Comparison of ENCODE assay signal across 27 cellular contexts in genomic region chr6:66159937-66160336, GRCh38.
"Had no signal": no experiment of that assay in that cellular context is flagged by ENCODE, and none has a peak within 500 bp of the region (broad histone marks: within the 10 kb centered on the region; RNA-seq: fewer than 3 reads in every experiment).

No MANE protein-coding gene starts in this region.

- H3K27me3 ChIP-seq: stomach, suprapubic skin, testis, thyroid gland, tibial artery, tibial nerve, transverse colon, upper lobe of left lung, upper lobe of right lung, uterus, vagina had no signal

- FAIRE-seq: urothelium cell line had no signal

- H3K27ac ChIP-seq: stomach, suprapubic skin, testis, thoracic aorta, thyroid gland, tibial artery, tibial nerve, transverse colon, upper lobe of left lung, upper lobe of right lung, uterus, vagina had no signal

- ATAC-seq: stimulated activated effector memory CD8-positive, alpha-beta T cell treated with anti-CD3 and anti-CD28 coated beads, Interleukin-12 subunit alpha, Interleukin-12 subunit beta, amount 100 ng/mL, for 72 hours; stimulated activated memory B cell treated with anti-CD40 and anti-IgM and Interleukin-4, amounts not matched to agents 10 μg/mL and 1 μg/mL and 100 μg/mL, for 72 hours; stimulated activated naive B cell treated with anti-CD40 and anti-IgM and Interleukin-4, amounts not matched to agents 10 μg/mL and 1 μg/mL and 100 μg/mL, for 72 hours; stimulated activated naive CD8-positive, alpha-beta T cell treated with anti-CD3 and anti-CD28 coated beads, Interleukin-15, amount 100 ng/mL, for 72 hours; stimulated activated naive CD8-positive, alpha-beta T cell treated with anti-CD3 and anti-CD28 coated beads, Interleukin-15, Interleukin-2, amounts not matched to agents 100 U/mL and 50 U/mL, for 24 hours; upper lobe of right lung had no signal

- H3K4me3 ChIP-seq: stomach, suprapubic skin, testis, thoracic aorta, thyroid gland, tibial artery, tibial nerve, transverse colon, upper lobe of left lung, upper lobe of right lung, uterus, vagina had no signal

- H3K36me3 ChIP-seq: stomach, suprapubic skin, thoracic aorta, thyroid gland, tibial artery, tibial nerve, transverse colon, upper lobe of left lung, upper lobe of right lung, uterus, vagina had no signal

- H3K9me3 ChIP-seq: testis, thyroid gland, uterus, vagina had no signal

- DNase-seq: stimulated activated CD4-positive, alpha-beta T cell treated with anti-CD3 and anti-CD28 coated beads, Interleukin-2, amount 100 ng/mL, for 48 hours; stimulated activated CD4-positive, alpha-beta T cell treated with anti-CD3 and anti-CD28 coated beads, Interleukin-4, amount 100 ng/mL, for 1 hour; stimulated activated CD4-positive, alpha-beta T cell treated with anti-CD3 and anti-CD28 coated beads, Interleukin-4, amount 100 ng/mL, for 24 hours; stimulated activated CD4-positive, alpha-beta T cell treated with anti-CD3 and anti-CD28 coated beads, Interleukin-4, amount 100 ng/mL, for 4 hours; stimulated activated CD8-positive, alpha-beta memory T cell treated with anti-CD3 and anti-CD28 coated beads, Interleukin-4, amount 100 ng/mL, for 48 hours; stimulated activated naive B cell treated with anti-CD40 and anti-IgM and Interleukin-4, amounts not matched to agents 10 μg/mL and 1 μg/mL and 100 μg/mL, for 72 hours; stimulated activated naive CD4-positive, alpha-beta T cell; stimulated activated naive CD4-positive, alpha-beta T cell treated with Interleukin-2 at 50 U/mL for 16 hours; stimulated activated naive CD8-positive, alpha-beta T cell treated with anti-CD3 and anti-CD28 coated beads, Interleukin-15, amount 100 ng/mL, for 72 hours; stimulated activated naive CD8-positive, alpha-beta T cell treated with anti-CD3 and anti-CD28 coated beads, Interleukin-15, Interleukin-2, amounts not matched to agents 100 U/mL and 50 U/mL, for 24 hours; stomach; substantia nigra; testis; thyroid gland; tibial artery; transverse colon; trophoblast cell; upper lobe of left lung; upper lobe of right lung; uterus had no signal

- H3K4me1 ChIP-seq: stomach, suprapubic skin, testis, thyroid gland, tibial artery, tibial nerve, transverse colon, upper lobe of left lung, upper lobe of right lung, uterus, vagina had no signal
